ENCODE assay signal across 8 cellular contexts in genomic region chr12:108731866-108732461, GRCh38. TPM values are rescaled to one million over a fixed set of nuclear protein-coding genes. Genes with fewer than 3 reads are reported as not detected.
DNase-seq lines count a peak whose midpoint lies in the region; ATAC-seq and TF ChIP-seq lines count a peak whose summit lies in the region.

No MANE protein-coding gene starts in this region.

- WGBS in adrenal gland, 4 donors = 2 to 3% (median 2%) methylated on average over 25 to 34 of the region's 34 CpGs
- 1 to 3% (median 1%) methylated on average over 32 to 34 of the region's 34 CpGs for WGBS in heart left ventricle, 4 donors
- WGBS in upper lobe of left lung, 2 donors = 2 to 3% methylated on average over 26 to 34 of the region's 34 CpGs

- H3K9me3 ChIP-seq in adrenal gland (replicated peaks in 1 of 3) = no peaks in the 10 kb centered on the region
- H3K9me3 ChIP-seq in heart left ventricle = no peaks in the 10 kb centered on the region
- no peaks in the 10 kb centered on the region for H3K9me3 ChIP-seq in upper lobe of left lung

- intact Hi-C loops in adrenal gland (cut with DNase I) (loop anchor here (5.0 to 10.0 kb wide), 3 partner anchors 40 to 65 kb away; no protein-coding TSS in a partner anchor), heart left ventricle (cut with DNase I) (loop anchor here (1.0 to 10.0 kb wide), 18 partner anchors 35 to 170 kb away; partner anchors contain the start of genes ISCU (in 2 of the 10), SART3 (in 2 of the 10) and SSH1 (in 2 of the 10))

- DNase-seq in NCI-H1417 treated with DMSO at 0.1 percent for 48 hours (lab: John Stamatoyannopoulos, UW) (peak; percentile 97), T follicular helper cell (ENCODE audit: low read depth) (peak; percentile 97), adrenal gland (peak; percentile 99 to 100 (median 100)), heart left ventricle (peak; percentile 99 to 100 (median 100)), pons (ENCODE audit: low spot score) (peak; percentile 96), upper lobe of left lung (peak; percentile 98 to 100)

- no peaks in the 10 kb centered on the region for H3K36me3 ChIP-seq in adrenal gland (replicated peaks in 1 of 2)
- peaks cover 0 to 2% (median 0%) of the 10 kb centered on the region in 9 donors for H3K36me3 ChIP-seq in heart left ventricle
- no peaks in the 10 kb centered on the region for H3K36me3 ChIP-seq in upper lobe of left lung

- H3K27me3 ChIP-seq in adrenal gland = no peaks in the 10 kb centered on the region
- no peaks in the 10 kb centered on the region for H3K27me3 ChIP-seq in heart left ventricle
- H3K27me3 ChIP-seq in upper lobe of left lung = no peaks in the 10 kb centered on the region

- TF ChIP-seq CTCF in GM12875 (IDR thresholded peaks at IDR 0.05; ENCODE audit: borderline replicate concordance, insufficient read depth, low read depth, low read length) (no peak), adrenal gland (IDR thresholded peaks at IDR 0.05) (peak in 2 of 6 experiments; percentile 28 to 32), heart left ventricle (IDR thresholded peaks at IDR 0.05) (peak in 1 of 12 donors; percentile 24), upper lobe of left lung (IDR thresholded peaks at IDR 0.05) (peak in 1 of 6 experiments; percentile 15)

- H3K4me1 ChIP-seq in adrenal gland (replicated peaks in 1 of 2) = peaks cover 0 to 25% of the 10 kb centered on the region in 2 donors
- peaks cover 0 to 52% (median 27%) of the 10 kb centered on the region in 12 donors for H3K4me1 ChIP-seq in heart left ventricle
- peaks cover 13 to 34% (median 23%) of the 10 kb centered on the region in 4 donors for H3K4me1 ChIP-seq in upper lobe of left lung

- peak in 1 of 4 donors; percentile 38 for TF ChIP-seq EP300 in upper lobe of left lung (IDR thresholded peaks at IDR 0.05)

- H3K4me3 ChIP-seq in GM12875 (ENCODE audit: low read depth, low read length) = peak overlapping the region; percentile 92
- H3K4me3 ChIP-seq in adrenal gland = peak overlapping the region; percentile 46 to 90 (median 70)
- peak overlapping the region; percentile 73 to 91 (median 86) for H3K4me3 ChIP-seq in heart left ventricle
- peak overlapping the region; percentile 38 to 92 (median 87) for H3K4me3 ChIP-seq in upper lobe of left lung

- TF ChIP-seq POLR2A in adrenal gland (IDR thresholded peaks at IDR 0.05) (peak in 1 of 2 donors; percentile 76), heart left ventricle (IDR thresholded peaks at IDR 0.05) (peak; percentile 62 to 78), upper lobe of left lung (IDR thresholded peaks at IDR 0.05) (peak in 1 of 4 donors; percentile 62)

- H3K27ac ChIP-seq in adrenal gland = peak overlapping the region; percentile 93 to 97 (median 93)
- peak overlapping the region; percentile 91 to 99 (median 96) for H3K27ac ChIP-seq in heart left ventricle
- peak overlapping the region; percentile 98 to 99 (median 98) for H3K27ac ChIP-seq in upper lobe of left lung

- ATAC-seq in HG02798 (IDR thresholded peaks at IDR 0.05; ENCODE audit: poor library complexity, unreplicated experiment) = peak; percentile 63
- peak; percentile 84 to 92 (median 88) for ATAC-seq in heart left ventricle
- peak; percentile 88 to 97 for ATAC-seq in upper lobe of left lung (ENCODE audit: low FRiP score in 2 of 2)

RNA-seq across cellular contexts. Expression of gene CORO1C, which starts 0.6 kb away (rescaled TPM):
- total RNA-seq in adrenal gland (100 to 1,000 TPM in 2 of 8 donors, 10 to 100 TPM in 6; 57.3 to 124 (median 84.8) TPM), heart left ventricle (100 to 1,000 TPM in 1 of 9 donors, 10 to 100 TPM in 8; 48.3 to 119 (median 68.5) TPM), upper lobe of left lung (100 to 1,000 TPM; 154 to 297 (median 223) TPM)
- polyA plus RNA-seq in adrenal gland (10 to 100 TPM; 17.4 to 57.1 (median 32.3) TPM), heart left ventricle (10 to 100 TPM; 18.3 to 55.2 TPM)

Comparison
In these comparisons a context has a peak if more than half of its experiments do, and no peak if none do; other contexts are left out.
1. Peak in every context shown above with its lines: DNase-seq, ATAC-seq, H3K4me3 ChIP-seq and H3K27ac ChIP-seq.